In the genomic region with DNA sequence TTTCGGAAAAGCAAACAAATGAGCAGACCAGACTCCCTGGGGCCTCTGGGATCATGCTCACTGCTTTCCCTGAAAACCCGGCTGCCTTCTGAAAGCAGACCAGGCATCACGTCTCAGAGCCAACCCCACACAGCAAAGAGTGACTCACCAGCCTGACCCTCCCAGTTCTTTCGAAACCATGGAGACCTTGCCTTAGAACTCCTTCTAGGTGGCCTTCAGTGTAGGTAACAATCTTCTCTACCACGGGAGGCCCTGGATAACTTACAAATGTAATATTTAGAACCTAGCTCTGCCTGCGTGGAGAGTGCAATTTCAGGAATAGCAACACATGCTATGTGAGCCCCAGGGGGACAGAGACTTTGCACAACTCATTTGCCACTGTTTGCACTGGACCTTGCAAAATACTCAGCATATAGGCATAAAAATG, we compare ENCODE assay signal across 11 cellular contexts.
DNase-seq lines count a peak whose midpoint lies in the region; TF ChIP-seq lines count a peak whose summit lies in the region.
"Had no signal": no experiment of that assay in that cellular context is flagged by ENCODE, and none has a peak within 500 bp of the region (broad histone marks: within the 10 kb centered on the region; RNA-seq: fewer than 3 reads in every experiment).

No MANE protein-coding gene starts in this region.

- H3K9ac ChIP-seq in Karpas-422 (ENCODE audit: low read length) (peak overlapping the region; percentile 36), mammary epithelial cell (ENCODE audit: insufficient read depth, low read length) (no peak overlapping the region), mesenchymal stem cell (ENCODE audit: low read length) (no peak overlapping the region)

- peak overlapping the region; percentile 83 for H3K27ac ChIP-seq in Karpas-422 (ENCODE audit: low read length)
- H3K27ac ChIP-seq in mammary epithelial cell (ENCODE audit: insufficient read depth, low read depth, low read length) = no peak overlapping the region
- no peak overlapping the region for H3K27ac ChIP-seq in mesenchymal stem cell (ENCODE audit: low read length, poor library complexity, severe bottlenecking)

- no peak overlapping the region for H3K14ac ChIP-seq in mesenchymal stem cell (ENCODE audit: low read length in 2 of 2)

- H4K20me1 ChIP-seq in Karpas-422 (ENCODE audit: insufficient read depth, low read depth, low read length) = no peaks in the 10 kb centered on the region
- H4K20me1 ChIP-seq in mammary epithelial cell (ENCODE audit: insufficient read depth, low read length) = no peaks in the 10 kb centered on the region

- in situ Hi-C loops in mammary epithelial cell (cut with MboI; ENCODE audit: low sequenced_read_pairs in 2 of 2) = no loop called here
- in situ Hi-C loops in HAP-1 (cut with MboI; ENCODE audit: low sequenced_read_pairs) = no loop called here

- no peak overlapping the region for H4K91ac ChIP-seq in mesenchymal stem cell (ENCODE audit: low read length)

- H3K79me1 ChIP-seq in mesenchymal stem cell (replicated peaks; ENCODE audit: low read length, poor library complexity, severe bottlenecking) = no peaks in the 10 kb centered on the region

- H2BK5ac ChIP-seq in mesenchymal stem cell (ENCODE audit: low read depth, low read length, poor library complexity, severe bottlenecking) = no peak overlapping the region

- H2BK12ac ChIP-seq in mesenchymal stem cell (ENCODE audit: low read length in 2 of 2) = no peak overlapping the region

- H3K36me3 ChIP-seq in Karpas-422 (ENCODE audit: insufficient read depth, low read length) (no peaks in the 10 kb centered on the region), mammary epithelial cell (ENCODE audit: insufficient read depth, low read length) (no peaks in the 10 kb centered on the region), mesenchymal stem cell (ENCODE audit: control insufficient read depth in 1 of 2, insufficient read depth in 2 of 2, low read depth in 1 of 2, low read length in 2 of 2) (no peaks in the 10 kb centered on the region), HAP-1 (replicated peaks) (no peaks in the 10 kb centered on the region)

- WGBS in mammary epithelial cell (ENCODE audit: low coverage, missing lambda C conversion rate) = 46% methylated on average over 5 of the region's 6 CpGs
- WGBS in mesenchymal stem cell = 50% methylated on average over 6 of the region's 6 CpGs
- WGBS in lower leg skin, 2 donors = 32 to 53% methylated on average over 6 of the region's 6 CpGs

- no peak overlapping the region for H2BK120ac ChIP-seq in mesenchymal stem cell (ENCODE audit: low read depth, low read length)

- no peak overlapping the region for H3K4ac ChIP-seq in mesenchymal stem cell (ENCODE audit: low read depth in 1 of 2, low read length in 2 of 2)

- H4K8ac ChIP-seq in mesenchymal stem cell (ENCODE audit: low read length) = no peak overlapping the region

- no peak overlapping the region for H2BK15ac ChIP-seq in mesenchymal stem cell (ENCODE audit: low read depth, poor library complexity, severe bottlenecking)

- H3K79me2 ChIP-seq in Karpas-422 (ENCODE audit: low read length) (no peaks in the 10 kb centered on the region), mammary epithelial cell (ENCODE audit: insufficient read depth, low read length) (no peaks in the 10 kb centered on the region)

- H3K4me3 ChIP-seq in Karpas-422 (ENCODE audit: low read length) (peak overlapping the region; percentile 54), mammary epithelial cell (replicated peaks in 1 of 3; ENCODE audit: insufficient read depth in 1 of 3, low read depth in 2 of 3, low read length in 3 of 3) (no peak overlapping the region), mesenchymal stem cell (ENCODE audit: insufficient read depth in 1 of 2, low read depth in 1 of 2, low read length in 2 of 2) (no peak overlapping the region), lower leg skin (ENCODE audit: low read depth, poor library complexity, severe bottlenecking) (no peak overlapping the region), HAP-1 (no peak overlapping the region)

- dilution Hi-C loops in mammary epithelial cell (cut with HindIII; ENCODE audit: low sequenced_read_pairs) = no loop called here

- DNase-seq in ELF-1 (ENCODE audit: low read depth, low spot score) = peak; percentile 56
- DNase-seq in Karpas-422 = peak; percentile 94
- peak; percentile 77 for DNase-seq in mammary epithelial cell
- DNase-seq in mesenchymal stem cell = peak; percentile 46
- DNase-seq in lower leg skin (ENCODE audit: low spot score in 2 of 2) = no peak
- no peak for DNase-seq in HAP-1 (ENCODE audit: low spot score in 2 of 2)
- no peak for DNase-seq in RPMI8226
- no peak for DNase-seq in stimulated activated CD4-positive, alpha-beta T cell treated with anti-CD3 and anti-CD28 coated beads, Interleukin-12 subunit alpha, Interleukin-12 subunit beta, amount 100 ng/mL, for 4 hours
- DNase-seq: DMS79 treated with DMSO at 0.1 percent for 48 hours, naive B cell, NCI-H1092 had no signal

- H3K4me2 ChIP-seq in Karpas-422 (ENCODE audit: low read depth, low read length, poor library complexity, severe bottlenecking) (peak overlapping the region; percentile 80), mammary epithelial cell (ENCODE audit: insufficient read depth, low read depth, low read length) (no peak overlapping the region), mesenchymal stem cell (ENCODE audit: low read length, poor library complexity, severe bottlenecking) (no peak overlapping the region)

- H2AK5ac ChIP-seq in mesenchymal stem cell (ENCODE audit: low read length, severe bottlenecking) = no peak overlapping the region

- no peak overlapping the region for H3K23ac ChIP-seq in mesenchymal stem cell (ENCODE audit: low read length in 2 of 2)

- intact Hi-C loops in mammary epithelial cell (cut with micrococcal nuclease) = no loop called here
- intact Hi-C loops in lower leg skin (cut with DNase I; ENCODE audit: low total_unique reads) = loop anchor here (5.0 kb wide), 1 partner anchor 99 kb away; no protein-coding TSS in a partner anchor

- TF ChIP-seq POLR2A in lower leg skin (IDR thresholded peaks at IDR 0.05) = no peak

- H3K27me3 ChIP-seq in Karpas-422 (ENCODE audit: low read length) (no peaks in the 10 kb centered on the region; the same call in 1 of the 2 replicates), mammary epithelial cell (ENCODE audit: insufficient read depth, low read length) (no peaks in the 10 kb centered on the region), mesenchymal stem cell (ENCODE audit: control insufficient read depth in 1 of 2, insufficient read depth in 1 of 2, low read length in 2 of 2) (peaks cover 59 to 83% of the 10 kb centered on the region in 2 experiments), HAP-1 (ENCODE audit: low read depth) (no peaks in the 10 kb centered on the region; the same call in 1 of the 2 replicates)

- no peak overlapping the region for H3K18ac ChIP-seq in mesenchymal stem cell (ENCODE audit: low read depth in 1 of 2, low read length in 2 of 2)

- H3K9me2 ChIP-seq in Karpas-422 (replicated peaks; ENCODE audit: insufficient read depth, low read length) = no peaks in the 10 kb centered on the region

- H2AFZ ChIP-seq in Karpas-422 (ENCODE audit: low read length) (no peak overlapping the region), mammary epithelial cell (ENCODE audit: low read depth, low read length) (peak overlapping the region; percentile 58), mesenchymal stem cell (ENCODE audit: low read depth, low read length) (no peak overlapping the region)

- CTCF ChIA-PET in mammary epithelial cell (lab: Charles Lee; ENCODE audit: low non-redundant PET) = no interaction called here

- TF ChIP-seq CTCF in mammary epithelial cell (conservative IDR thresholded peaks at IDR 0.05 in 1 of 2, IDR thresholded peaks at IDR 0.05 in 1 of 2; ENCODE audit: extremely low read depth in 1 of 2, insufficient read depth in 1 of 2, low read depth in 1 of 2, low read length in 2 of 2) (no peak), lower leg skin (IDR thresholded peaks at IDR 0.05) (no peak)

- H3K9me3 ChIP-seq in Karpas-422 (ENCODE audit: low read length) (no peaks in the 10 kb centered on the region), mammary epithelial cell (replicated peaks; ENCODE audit: insufficient read depth, low read length) (no peaks in the 10 kb centered on the region), mesenchymal stem cell (ENCODE audit: control insufficient read depth, low read length) (no peaks in the 10 kb centered on the region), HAP-1 (no peaks in the 10 kb centered on the region)

- H3K4me1 ChIP-seq in Karpas-422 (ENCODE audit: low read length) (peaks cover 100% of the 10 kb centered on the region), mammary epithelial cell (ENCODE audit: insufficient read depth, low read length) (peaks cover 16% of the 10 kb centered on the region), mesenchymal stem cell (ENCODE audit: control insufficient read depth, insufficient read depth, low read depth, low read length) (peaks cover 2% of the 10 kb centered on the region), HAP-1 (no peaks in the 10 kb centered on the region)

- BruUV-seq in mammary epithelial cell (replicated peaks; lab: Mats Ljungman, UMichigan) = no TSS peak

Comparison
In these comparisons a context has a peak if more than half of its experiments do, and no peak if none do; other contexts are left out.
1. DNase-seq: peak in ELF-1 (single experiment), Karpas-422 (single experiment), mammary epithelial cell (single experiment) and mesenchymal stem cell (single experiment); none in lower leg skin (0 of 2), HAP-1 (0 of 2), RPMI8226 (single experiment) and stimulated activated CD4-positive, alpha-beta T cell treated with anti-CD3 and anti-CD28 coated beads, Interleukin-12 subunit alpha, Interleukin-12 subunit beta, amount 100 ng/mL, for 4 hours (single experiment).